ENCODE assay signal across 27 cellular contexts in the genomic region with DNA sequence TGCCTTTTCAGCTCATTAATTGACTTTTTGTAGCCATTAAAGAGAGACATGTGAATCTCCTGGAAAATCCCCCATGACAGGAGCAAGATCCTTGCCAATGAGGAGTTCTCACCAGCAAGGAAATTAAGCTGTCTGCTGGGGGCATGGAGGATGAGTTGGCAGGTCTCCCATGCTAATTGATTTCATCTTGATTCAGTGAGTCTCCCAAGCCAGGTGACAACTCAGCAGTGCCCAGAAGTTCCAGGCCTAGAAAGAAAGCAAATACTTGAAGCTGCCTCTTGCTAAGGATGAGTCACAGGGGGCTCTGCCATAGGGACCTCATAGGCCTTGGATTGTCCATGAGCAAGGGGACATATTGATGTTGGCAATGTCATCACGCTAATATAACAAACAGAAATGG. TPM values are rescaled to one million over a fixed set of nuclear protein-coding genes. Genes with fewer than 3 reads are reported as not detected.
"Had no signal": no experiment of that assay in that cellular context is flagged by ENCODE, and none has a peak within 500 bp of the region (broad histone marks: within the 10 kb centered on the region; RNA-seq: fewer than 3 reads in every experiment).

No MANE protein-coding gene starts in this region.

- ATAC-seq: activated T-cell treated with anti-CD3 and anti-CD28 coated beads, Interleukin-2, amount 50 U/mL, for 4 hours; gastrocnemius medialis; natural killer cell treated with Interleukin-12 subunit alpha and Interleukin-12 subunit beta and Interleukin-15 and Interleukin-18, amount 100 ng/mL, for 72 hours; psoas muscle; right cardiac atrium; stimulated activated naive CD8-positive, alpha-beta T cell treated with anti-CD3 and anti-CD28 coated beads, Interleukin-15, Interleukin-2, amounts not matched to agents 100 U/mL and 50 U/mL, for 24 hours had no signal

- DNase-seq: activated CD4-positive, alpha-beta T cell treated with anti-CD3 and anti-CD28 coated beads for 4 hours; activated CD4-positive, alpha-beta T cell treated with anti-CD3 and anti-CD28 coated beads, Interleukin-2, amount 50 U/mL, for 48 hours; activated CD4-positive, CD25-positive, alpha-beta regulatory T cell; activated CD8-positive, alpha-beta memory T cell treated with anti-CD3 and anti-CD28 coated beads, Interleukin-2, amount 50 U/mL, for 48 hours; activated naive CD4-positive, alpha-beta T cell; activated T-cell treated with anti-CD3 and anti-CD28 coated beads, Interleukin-2, amount 50 U/mL, for 4 hours; adrenal gland; brain microvascular endothelial cell; caudate nucleus; effector CD4-positive, alpha-beta T cell; erythroblast; gastrocnemius medialis; hippocampal formation; kidney glomerular epithelial cell; left ventricle myocardium inferior; mammary epithelial cell; ovary; psoas muscle; right cardiac atrium; stimulated activated CD4-positive, alpha-beta T cell treated with anti-CD3 and anti-CD28 coated beads, Interleukin-4, amount 100 ng/mL, for 24 hours; stimulated activated naive CD8-positive, alpha-beta T cell treated with anti-CD3 and anti-CD28 coated beads, Interleukin-15, Interleukin-2, amounts not matched to agents 100 U/mL and 50 U/mL, for 24 hours; T1000; upper lobe of left lung had no signal

- H3K4me3 ChIP-seq: adrenal gland, ascending aorta, gastrocnemius medialis, left ventricle myocardium inferior, ovary, psoas muscle, upper lobe of left lung had no signal

RNA-seq across cellular contexts. Expression of a gene that starts 30.0 kb away (rescaled TPM):
- total RNA-seq: activated CD8-positive, alpha-beta memory T cell treated with anti-CD3 and anti-CD28 coated beads for 36 hours; activated T-helper 2 cell treated with anti-CD3 and anti-CD28 coated beads, Interferon-gamma antibody, Interleukin-2, Interleukin-4, amounts not matched to agents 10 μg/mL and 5 μg/mL and 100 μg/mL, durations not matched to agents 14 hours and 24 hours and 36 hours; natural killer cell treated with Interleukin-12 subunit alpha and Interleukin-12 subunit beta and Interleukin-15 and Interleukin-18, amount 100 ng/mL, for 72 hours had no signal
